Comparison of ENCODE assay signal across 9 cellular contexts in genomic region chr11:85661972-85662664, GRCh38. TPM values are rescaled to one million over a fixed set of nuclear protein-coding genes. Genes with fewer than 3 reads are reported as not detected.
A peak's percentile ranks its signal among the peaks of the same experiment; 100 is the strongest.
DNase-seq lines count a peak whose midpoint lies in the region; TF ChIP-seq lines count a peak whose summit lies in the region.
"Had no signal": no experiment of that assay in that cellular context is flagged by ENCODE, and none has a peak within 500 bp of the region (broad histone marks: within the 10 kb centered on the region; RNA-seq: fewer than 3 reads in every experiment).

No MANE protein-coding gene starts in this region.

- no peak for TF ChIP-seq CTCF in progenitor cell of endocrine pancreas (IDR thresholded peaks at IDR 0.05; ENCODE audit: unreplicated experiment)

- peak overlapping the region; percentile 12; the same call in 1 of the 2 replicates for H3K9ac ChIP-seq in ES-I3 (ENCODE audit: low read depth, low read length)

- peaks cover 5% of the 10 kb centered on the region; the same call in 1 of the 2 replicates for H3K4me1 ChIP-seq in ES-I3 (ENCODE audit: insufficient read depth, low read length)

- H3K36me3 Mint-ChIP-seq in progenitor cell of endocrine pancreas (ENCODE audit: insufficient read depth): peaks cover 20% of the 10 kb centered on the region

- peaks cover 3% of the 10 kb centered on the region for H3K36me3 ChIP-seq in ES-I3 (ENCODE audit: insufficient read depth, low read length)

- H3K9me3 Mint-ChIP-seq in progenitor cell of endocrine pancreas (ENCODE audit: low read depth): no peaks in the 10 kb centered on the region

- peak; percentile 52 to 59 for DNase-seq in erythroblast (lab: John Stamatoyannopoulos, UW)
- DNase-seq in progenitor cell of endocrine pancreas (ENCODE audit: low spot score, unreplicated experiment): no peak
- no peak for DNase-seq in NCI-H146 treated with DMSO at 0.1 percent for 48 hours (lab: John Stamatoyannopoulos, UW; ENCODE audit: unreplicated experiment)
- DNase-seq in NCI-H345 (lab: John Stamatoyannopoulos, UW): no peak
- DNase-seq in NCI-H1436 treated with DMSO at 0.1 percent for 48 hours (lab: John Stamatoyannopoulos, UW): no peak
- DNase-seq in head of caudate nucleus: no peak
- DNase-seq: stimulated activated naive CD4-positive, alpha-beta T cell had no signal

- intact Hi-C loops in head of caudate nucleus (cut with DNase I): loop anchor here (2.0 kb wide), 1 partner anchor 13 kb away; no protein-coding TSS in a partner anchor

- H3K27me3 Mint-ChIP-seq in progenitor cell of endocrine pancreas: no peaks in the 10 kb centered on the region

- no peak overlapping the region for H3K27ac Mint-ChIP-seq in progenitor cell of endocrine pancreas

- no peak for TF ChIP-seq POLR2A in erythroblast (IDR thresholded peaks at IDR 0.05; ENCODE audit: low read length)

- H3K9me3 ChIP-seq in ES-I3 (ENCODE audit: control insufficient read depth, insufficient read depth, low read length): no peaks in the 10 kb centered on the region

- peaks cover 31% of the 10 kb centered on the region for H3K4me1 Mint-ChIP-seq in progenitor cell of endocrine pancreas (ENCODE audit: low read depth)

- peak overlapping the region; percentile 64 for H3K4me3 Mint-ChIP-seq in progenitor cell of endocrine pancreas (ENCODE audit: low read depth)

TF ChIP-seq in PFSK-1, 5 proteins besides CTCF, POLR2A, EP300 and RAD21:
- TF ChIP-seq TAF1 (IDR thresholded peaks at IDR 0.05; ENCODE audit: borderline replicate concordance, insufficient read depth, low read length): no peak
- peak; percentile 63; the same call in 1 of the 2 replicates for TF ChIP-seq SIN3A (IDR thresholded peaks at IDR 0.05; ENCODE audit: borderline replicate concordance, insufficient read depth, low read length)
- TF ChIP-seq REST (IDR thresholded peaks at IDR 0.05; ENCODE audit: insufficient read depth in 1 of 2, low read depth in 2 of 2, low read length in 2 of 2): no peak

RNA-seq across cellular contexts. Expression of gene CREBZF, which starts 2.8 kb away (rescaled TPM):
- polyA plus RNA-seq in PFSK-1 (2012; ENCODE audit: insufficient read length, low read depth): 29.3 TPM
- 66.3 and 66.7 TPM in 2 replicates for total RNA-seq in progenitor cell of endocrine pancreas

RNA-seq across cellular contexts. Expression of gene TMEM126A, which starts 14.4 kb away (rescaled TPM):
- polyA plus RNA-seq in PFSK-1 (2012; ENCODE audit: insufficient read length, low read depth): 23.5 TPM
- 22.0 and 25.8 TPM in 2 replicates for total RNA-seq in progenitor cell of endocrine pancreas

RNA-seq across cellular contexts. Expression of gene CCDC89, which starts 23.9 kb away (rescaled TPM):
- not detected for polyA plus RNA-seq in PFSK-1 (2012; ENCODE audit: insufficient read length, low read depth)
- total RNA-seq in progenitor cell of endocrine pancreas: not detected in 2 replicates

RNA-seq across cellular contexts. Expression of gene TMEM126B, which starts 33.7 kb away (rescaled TPM):
- polyA plus RNA-seq in PFSK-1 (2012; ENCODE audit: insufficient read length, low read depth): 45.9 TPM
- total RNA-seq in progenitor cell of endocrine pancreas: 36.4 and 37.8 TPM in 2 replicates

RNA-seq across cellular contexts. Expression of gene DLG2, which starts 35.0 kb away (rescaled TPM):
- polyA plus RNA-seq in PFSK-1 (2012; ENCODE audit: insufficient read length, low read depth): not detected
- total RNA-seq in progenitor cell of endocrine pancreas: 1.5 and 2.4 TPM in 2 replicates

Comparison
In these comparisons a context has a peak if more than half of its experiments do, and no peak if none do; other contexts are left out.
1. DNase-seq: peak in erythroblast (2 of 2); none in progenitor cell of endocrine pancreas (single experiment), NCI-H146 treated with DMSO at 0.1 percent for 48 hours (single experiment), NCI-H345 (single experiment), NCI-H1436 treated with DMSO at 0.1 percent for 48 hours (single experiment) and head of caudate nucleus (0 of 42).